Comparison of ENCODE assay signal across 10 cellular contexts in genomic region chr1:182637769-182638168, GRCh38. TPM values are rescaled to one million over a fixed set of nuclear protein-coding genes. Genes with fewer than 3 reads are reported as not detected.
"Had no signal": no experiment of that assay in that cellular context is flagged by ENCODE, and none has a peak within 500 bp of the region (broad histone marks: within the 10 kb centered on the region; RNA-seq: fewer than 3 reads in every experiment).

No MANE protein-coding gene starts in this region.

- DNase-seq: GM23248, GOT3, H7, KBM-7 had no signal

- H3K4me1 ChIP-seq: HAP-1 had no signal

- H3K9me3 ChIP-seq: HAP-1 had no signal

- H3K27ac ChIP-seq: GM23248, HL-60 had no signal

- H3K4me3 ChIP-seq: GM23248, HAP-1 had no signal

- FAIRE-seq: HepG2 had no signal

- H3K36me3 ChIP-seq: HAP-1 had no signal

RNA-seq across cellular contexts. Expression of gene RGS16, which starts 33.6 kb away (rescaled TPM):
- total RNA-seq: HepG2, HT1080 had no signal
- polyA plus RNA-seq: HepG2 had no signal

RNA-seq across cellular contexts. Expression of gene RGS8, which starts 46.6 kb away (rescaled TPM):
- total RNA-seq: GM23248, H4, HepG2 had no signal
- polyA plus RNA-seq: GM23248, HepG2, IgD-negative memory B cell had no signal
